In the genomic region with DNA sequence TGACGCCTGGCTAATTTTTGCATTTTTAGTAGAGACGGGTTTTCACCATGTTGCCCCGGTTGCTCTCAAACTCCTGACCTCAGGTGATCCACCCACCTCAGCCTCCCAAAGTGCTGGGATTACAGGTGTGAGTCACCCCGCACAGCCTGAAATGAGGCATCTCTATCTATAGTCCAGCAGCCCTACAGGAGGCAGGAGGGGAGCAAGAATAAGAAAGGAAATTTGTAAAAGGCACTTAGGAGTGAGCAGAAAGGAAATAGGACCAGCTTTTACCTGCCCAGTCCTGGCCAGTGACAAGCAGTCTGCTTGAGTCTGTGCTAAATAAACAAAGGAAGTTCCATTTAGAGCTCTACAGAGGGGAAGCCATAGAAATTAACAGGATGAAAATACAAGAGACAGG, we compare ENCODE assay signal across 1 cellular context.
TF ChIP-seq lines count a peak whose summit lies in the region.

No MANE protein-coding gene starts in this region.

TF ChIP-seq in HEK293, 187 proteins besides CTCF, POLR2A, EP300 and RAD21 (continued from another document):
- TF ChIP-seq ZBTB1 (tag by site-specific recombination; IDR thresholded peaks at IDR 0.05), result no peak
